In genomic region chr2:138829326-138829725, GRCh38 we compare ENCODE assay signal across 8 cellular contexts. TPM values are rescaled to one million over a fixed set of nuclear protein-coding genes. Genes with fewer than 3 reads are reported as not detected.
DNase-seq lines count a peak whose midpoint lies in the region; ATAC-seq and TF ChIP-seq lines count a peak whose summit lies in the region.

No MANE protein-coding gene starts in this region.

- H3K4me1 Mint-ChIP-seq in activated T-cell treated with anti-CD3 and anti-CD28 coated beads, Interleukin-2, amount 50 U/mL, for 4 hours (ENCODE audit: low read depth): no peaks in the 10 kb centered on the region

- no peaks in the 10 kb centered on the region for H3K9me3 Mint-ChIP-seq in activated T-cell treated with anti-CD3 and anti-CD28 coated beads, Interleukin-2, amount 50 U/mL, for 4 hours

- H3K27me3 Mint-ChIP-seq in activated T-cell treated with anti-CD3 and anti-CD28 coated beads, Interleukin-2, amount 50 U/mL, for 4 hours (ENCODE audit: low read depth): peaks cover 2% of the 10 kb centered on the region

- peak; percentile 53; the same call in 1 of the 2 replicates for TF ChIP-seq CTCF in GM12875 (IDR thresholded peaks at IDR 0.05; ENCODE audit: borderline replicate concordance, insufficient read depth, low read depth, low read length)

- peak; percentile 71 for ATAC-seq in HG02870 (IDR thresholded peaks at IDR 0.05; ENCODE audit: unreplicated experiment)
- ATAC-seq in activated T-cell treated with anti-CD3 and anti-CD28 coated beads, Interleukin-2, amount 50 U/mL, for 4 hours: no peak
- no peak for ATAC-seq in HG03097 (IDR thresholded peaks at IDR 0.05; ENCODE audit: low FRiP score, unreplicated experiment)

- H3K4me3 Mint-ChIP-seq in activated T-cell treated with anti-CD3 and anti-CD28 coated beads, Interleukin-2, amount 50 U/mL, for 4 hours: no peak overlapping the region

- no peaks in the 10 kb centered on the region for H3K36me3 Mint-ChIP-seq in activated T-cell treated with anti-CD3 and anti-CD28 coated beads, Interleukin-2, amount 50 U/mL, for 4 hours (ENCODE audit: insufficient read depth)

- H3K4me3 ChIP-seq in GM12875 (ENCODE audit: low read depth, low read length): no peak overlapping the region

- DNase-seq in ACHN (peak; percentile 47), NCI-H345 treated with DMSO at 0.1 percent for 48 hours (lab: John Stamatoyannopoulos, UW; ENCODE audit: unreplicated experiment) (peak; percentile 19), kidney tubule cell (ENCODE audit: low spot score) (peak; percentile 56), DMS79 treated with DMSO at 0.1 percent for 48 hours (lab: John Stamatoyannopoulos, UW) (no peak)
- DNase-seq in activated T-cell treated with anti-CD3 and anti-CD28 coated beads, Interleukin-2, amount 50 U/mL, for 4 hours: peak; percentile 5

- in situ Hi-C loops in ACHN (cut with HindIII; ENCODE audit: low pct_ligation_motif_present, low pct_unique_long_range_greater_than_20kb, low sequenced_read_pairs): no loop called here

RNA-seq across cellular contexts. Expression of gene NXPH2, which starts 49.1 kb away (rescaled TPM):
- total RNA-seq in activated T-cell treated with anti-CD3 and anti-CD28 coated beads, Interleukin-2, amount 50 U/mL, for 4 hours: not detected
